Comparison of ENCODE assay signal across 17 cellular contexts in the genomic region with DNA sequence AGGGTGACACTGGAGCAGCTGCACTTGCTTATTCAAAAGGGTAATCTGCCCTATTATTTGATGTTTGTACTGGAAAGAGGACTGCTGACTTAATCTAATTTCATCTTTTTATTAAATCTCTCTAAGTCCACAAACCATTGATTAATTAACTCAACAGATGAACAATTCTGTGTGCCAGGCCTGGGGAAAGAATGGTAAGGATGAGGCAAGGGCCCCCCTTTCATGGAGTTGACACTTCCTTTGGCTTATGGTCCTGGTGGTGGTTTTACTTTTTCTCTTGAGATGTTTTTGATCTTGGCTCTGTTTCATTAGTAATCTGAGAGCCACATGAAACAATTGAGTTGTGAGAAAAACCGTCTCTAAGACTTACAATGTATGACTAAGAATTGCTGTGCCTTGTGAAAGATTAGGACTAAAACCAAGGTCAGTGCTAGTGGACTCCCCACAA. TPM values are rescaled to one million over a fixed set of nuclear protein-coding genes. Genes with fewer than 3 reads are reported as not detected.
DNase-seq lines count a peak whose midpoint lies in the region; ATAC-seq, FAIRE-seq and TF ChIP-seq lines count a peak whose summit lies in the region.
"Had no signal": no experiment of that assay in that cellular context is flagged by ENCODE, and none has a peak within 500 bp of the region (broad histone marks: within the 10 kb centered on the region; RNA-seq: fewer than 3 reads in every experiment).

No MANE protein-coding gene starts in this region.

- TF ChIP-seq EP300 in SK-N-SH (IDR thresholded peaks at IDR 0.05; ENCODE audit: borderline replicate concordance in 1 of 2, low read depth in 1 of 2, low read length in 1 of 2), result peak in 1 of 2 experiments; percentile 43; a peak in 1 of 4 replicates

- H3K4me1 ChIP-seq in SK-N-SH (ENCODE audit: control insufficient read depth in 1 of 2, insufficient read depth in 2 of 2, low read depth in 1 of 2, low read length in 1 of 2) (peaks cover 7 to 16% of the 10 kb centered on the region in 2 experiments; a peak in 2 of 4 replicates), endodermal cell (ENCODE audit: control insufficient read depth, insufficient read depth, low read length) (peaks cover 11% of the 10 kb centered on the region), upper lobe of right lung (peaks cover 13% of the 10 kb centered on the region)
- H3K4me1 ChIP-seq: uterus had no signal

- peaks cover 8% of the 10 kb centered on the region; the same call in 1 of the 2 replicates for H3K79me2 ChIP-seq in SK-N-SH (ENCODE audit: insufficient read depth)

- H3K4me3 Mint-ChIP-seq in endodermal cell (no peak overlapping the region), T-cell (no peak overlapping the region)
- H3K4me3 Mint-ChIP-seq: activated T-helper 1 cell treated with anti-CD3 and anti-CD28 coated beads, Interleukin-12 subunit alpha, Interleukin-12 subunit beta, Interleukin-2, Interleukin-4 antibody, amounts not matched to agents 30 ng/mL and 10 ng/mL and 1 ng/mL, durations not matched to agents 14 hours and 24 hours and 36 hours; CD8-positive, alpha-beta T cell; naive thymus-derived CD4-positive, alpha-beta T cell; T-helper 2 cell treated with Interferon-gamma antibody and Interleukin-4, amounts not matched to agents 5 μg/mL and 100 μg/mL, for 36 hours had no signal

- WGBS in SK-N-SH (ENCODE audit: low lambda C conversion rate), result 64% methylated on average over 1 of the region's 1 CpG
- 95% methylated on average over 1 of the region's 1 CpG; no CpG with 5 or more reads in 1 of the 2 experiments for WGBS in endodermal cell (ENCODE audit: insufficient coverage in 1 of 2, insufficient read length in 1 of 2), 2 experiments

- H3K9ac ChIP-seq in SK-N-SH (no peak overlapping the region), endodermal cell (ENCODE audit: extremely low read depth, low read length, poor library complexity, severe bottlenecking) (no peak overlapping the region)

- H3K36me3 Mint-ChIP-seq in endodermal cell (ENCODE audit: low read depth), result no peaks in the 10 kb centered on the region
- H3K36me3 Mint-ChIP-seq in T-cell, result no peaks in the 10 kb centered on the region
- H3K36me3 Mint-ChIP-seq: CD8-positive, alpha-beta T cell had no signal

- TF ChIP-seq CTCF in SK-N-SH (IDR thresholded peaks at IDR 0.05) (no peak), endodermal cell (conservative IDR thresholded peaks at IDR 0.05) (no peak), upper lobe of right lung (IDR thresholded peaks at IDR 0.05) (no peak)

- intact Hi-C loops in upper lobe of right lung (cut with DNase I), result no loop called here

- POLR2A ChIA-PET in SK-N-SH (lab: Yijun Ruan, JAX) (no interaction called here), T-cell (lab: Charles Lee) (interaction anchor here in 1 of 2 donors (0.6 kb wide), 1 partner anchor 9 kb away, joined by 3 read pairs; no protein-coding TSS in a partner anchor)

- peak; percentile 20 for FAIRE-seq in H54 (lab: Jason Lieb, UNC)
- FAIRE-seq: GM18507 had no signal

- H3K9me3 ChIP-seq in SK-N-SH (no peaks in the 10 kb centered on the region), endodermal cell (ENCODE audit: control insufficient read depth, low read length) (peaks cover 11% of the 10 kb centered on the region), upper lobe of right lung (no peaks in the 10 kb centered on the region)
- H3K9me3 ChIP-seq: uterus had no signal

- H3K4me1 Mint-ChIP-seq in endodermal cell (peaks cover 18% of the 10 kb centered on the region), T-cell (peaks cover 0 to 16% (median 8%) of the 10 kb centered on the region in 3 donors)

- no peaks in the 10 kb centered on the region; the same call in 1 of the 2 replicates for H4K20me1 ChIP-seq in SK-N-SH (ENCODE audit: insufficient read depth)

- H3K9me2 ChIP-seq in SK-N-SH, result no peaks in the 10 kb centered on the region

- no peaks in the 10 kb centered on the region for H3K27me3 ChIP-seq in SK-N-SH (ENCODE audit: insufficient read depth)
- H3K27me3 ChIP-seq in endodermal cell (ENCODE audit: control insufficient read depth, insufficient read depth, low read length, poor library complexity, severe bottlenecking), result no peaks in the 10 kb centered on the region
- no peaks in the 10 kb centered on the region for H3K27me3 ChIP-seq in upper lobe of right lung
- H3K27me3 ChIP-seq: uterus had no signal

- H3K27ac Mint-ChIP-seq in endodermal cell, result no peak overlapping the region
- no peak overlapping the region for H3K27ac Mint-ChIP-seq in T-cell
- H3K27ac Mint-ChIP-seq: activated T-helper 1 cell treated with anti-CD3 and anti-CD28 coated beads, Interleukin-12 subunit alpha, Interleukin-12 subunit beta, Interleukin-2, Interleukin-4 antibody, amounts not matched to agents 30 ng/mL and 10 ng/mL and 1 ng/mL, durations not matched to agents 14 hours and 24 hours and 36 hours; CD8-positive, alpha-beta T cell; T-helper 2 cell treated with Interferon-gamma antibody and Interleukin-4, amounts not matched to agents 5 μg/mL and 100 μg/mL, for 36 hours had no signal

- H3K4me2 ChIP-seq in SK-N-SH, result no peak overlapping the region

- no peak overlapping the region for H3K4me3 ChIP-seq in SK-N-SH (ENCODE audit: low read depth in 2 of 2, low read length in 1 of 2)
- H3K4me3 ChIP-seq in endodermal cell (ENCODE audit: low read length), result peak overlapping the region; percentile 30
- no peak overlapping the region for H3K4me3 ChIP-seq in skeletal muscle cell (ENCODE audit: low read depth, low read length)
- no peak overlapping the region for H3K4me3 ChIP-seq in upper lobe of right lung
- H3K4me3 ChIP-seq: uterus had no signal

- no peaks in the 10 kb centered on the region for H3F3A ChIP-seq in SK-N-SH (replicated peaks; ENCODE audit: insufficient read depth)

- no peak for ATAC-seq in upper lobe of right lung
- ATAC-seq in T-cell (replicated peaks in 1 of 4), result no peak
- ATAC-seq: CD8-positive, alpha-beta T cell; naive thymus-derived CD4-positive, alpha-beta T cell had no signal

- TF ChIP-seq POLR2A in H54 (IDR thresholded peaks at IDR 0.05; ENCODE audit: low read depth, low read length), result no peak

- H3K9me3 Mint-ChIP-seq in endodermal cell (peaks cover 5% of the 10 kb centered on the region), T-cell (no peaks in the 10 kb centered on the region)
- H3K9me3 Mint-ChIP-seq: activated T-helper 1 cell treated with anti-CD3 and anti-CD28 coated beads, Interleukin-12 subunit alpha, Interleukin-12 subunit beta, Interleukin-2, Interleukin-4 antibody, amounts not matched to agents 30 ng/mL and 10 ng/mL and 1 ng/mL, durations not matched to agents 14 hours and 24 hours and 36 hours; CD8-positive, alpha-beta T cell had no signal

- no peak overlapping the region for H2AFZ ChIP-seq in SK-N-SH (ENCODE audit: low read depth)

- H3K27me3 Mint-ChIP-seq in endodermal cell (ENCODE audit: insufficient read depth) (no peaks in the 10 kb centered on the region), T-cell (no peaks in the 10 kb centered on the region)

- no peak for TF ChIP-seq RAD21 in SK-N-SH (IDR thresholded peaks at IDR 0.05; ENCODE audit: low read length)

- CTCF ChIA-PET in SK-N-SH (lab: Yijun Ruan, JAX) (interaction anchor here (1.0 to 1.7 kb wide), 3 partner anchors 13 to 29 kb away, joined by 3 to 4 read pairs (median 3); no protein-coding TSS in a partner anchor), T-cell (lab: Charles Lee) (no interaction called here)

- DNase-seq in H54 (ENCODE audit: insufficient read length, low spot score) (no peak), SK-N-SH (no peak), endodermal cell (no peak), skeletal muscle cell (ENCODE audit: low read depth) (peak; percentile 65), upper lobe of right lung (no peak), T-cell (no peak), NOMO-1 (lab: John Stamatoyannopoulos, UW; ENCODE audit: unreplicated experiment in 2 of 2) (no peak)
- DNase-seq: CD8-positive, alpha-beta T cell; hippocampal formation; naive thymus-derived CD4-positive, alpha-beta T cell; NCI-H524; stimulated activated CD4-positive, alpha-beta T cell treated with anti-CD3 and anti-CD28 coated beads, Interleukin-1b, Interleukin-23, amount 100 ng/mL, for 48 hours; stimulated activated CD8-positive, alpha-beta memory T cell treated with anti-CD3 and anti-CD28 coated beads, Interleukin-4, amount 100 ng/mL, for 48 hours; uterus had no signal

- H3K36me3 ChIP-seq in SK-N-SH (replicated peaks in 1 of 2; ENCODE audit: control insufficient read depth in 1 of 2, insufficient read depth in 2 of 2, low read length in 1 of 2) (no peaks in the 10 kb centered on the region), endodermal cell (ENCODE audit: control insufficient read depth, insufficient read depth, low read length) (no peaks in the 10 kb centered on the region), upper lobe of right lung (no peaks in the 10 kb centered on the region)
- H3K36me3 ChIP-seq: uterus had no signal

- H3K27ac ChIP-seq in SK-N-SH (ENCODE audit: low read depth in 2 of 2, low read length in 1 of 2) (peak overlapping the region in 1 of 2 experiments; percentile 39; a peak in 2 of 4 replicates), endodermal cell (ENCODE audit: low read depth, low read length) (no peak overlapping the region), upper lobe of right lung (no peak overlapping the region)
- H3K27ac ChIP-seq: uterus had no signal

TF ChIP-seq in SK-N-SH, 30 proteins besides CTCF, POLR2A, EP300 and RAD21:
- TF ChIP-seq YY1 (IDR thresholded peaks at IDR 0.05; ENCODE audit: low read depth), result no peak
- peak; percentile 34; the same call in 1 of the 2 replicates for TF ChIP-seq RCOR1 (IDR thresholded peaks at IDR 0.05; ENCODE audit: low read length)
TF ChIP-seq in SK-N-SH: peak in this region for 1.

RNA-seq across cellular contexts. Expression of a gene that starts 52.7 kb away (rescaled TPM):
- polyA plus RNA-seq in SK-N-SH (2012; rRNA removed), result 34.2 and 36.5 TPM in 2 replicates
- 21.7 and 28.2 TPM in 2 replicates for polyA plus RNA-seq in SK-N-SH (2012; cell fraction: cytosol; rRNA removed)
- 224 and 260 TPM in 2 replicates for polyA plus RNA-seq in SK-N-SH (2012; cell fraction: nucleus; rRNA removed)
- total RNA-seq in endodermal cell, result 10 to 100 TPM; 61.1 to 71.3 TPM
- 234 TPM for polyA plus RNA-seq in endodermal cell (2013, experiment 1 of 2)
- polyA plus RNA-seq in endodermal cell (2013, experiment 2 of 2), result 188 TPM
- 206 TPM for total RNA-seq in upper lobe of right lung
- total RNA-seq in T-cell, result 1,000 to 10,000 TPM; 1,049 to 1,157 (median 1,125) TPM
